Comparison of ENCODE assay signal across 8 cellular contexts in genomic region chr6:122790740-122791679, GRCh38. TPM values are rescaled to one million over a fixed set of nuclear protein-coding genes. Genes with fewer than 3 reads are reported as not detected.
DNase-seq lines count a peak whose midpoint lies in the region; ATAC-seq and TF ChIP-seq lines count a peak whose summit lies in the region.

No MANE protein-coding gene starts in this region.

- DNase-seq in NCI-H2107 treated with DMSO at 0.1 percent for 48 hours (lab: John Stamatoyannopoulos, UW; ENCODE audit: unreplicated experiment), result peak; percentile 26
- DNase-seq in NCI-H2107 (lab: John Stamatoyannopoulos, UW), result no peak
- DNase-seq in iris pigment epithelial cell (ENCODE audit: low read depth), result peak; percentile 9
- no peak for DNase-seq in smooth muscle cell (lab: John Stamatoyannopoulos, UW; ENCODE audit: unreplicated experiment)
- DNase-seq in NCI-H226, result no peak
- DNase-seq in NK-92 treated with Interleukin-12 subunit alpha and Interleukin-12 subunit beta, amount 100 ng/mL, for 24 hours (lab: John Stamatoyannopoulos, UW), result no peak

- H3K9ac ChIP-seq in smooth muscle cell (ENCODE audit: low read depth), result peak overlapping the region; percentile 87

- peaks cover 41% of the 10 kb centered on the region for H3K27me3 Mint-ChIP-seq in activated T-helper 17 cell treated with anti-CD3 and anti-CD28 coated beads, Interleukin-2, amount 50 U/mL, for 72 hours

- no peak overlapping the region for H3K27ac Mint-ChIP-seq in activated T-helper 17 cell treated with anti-CD3 and anti-CD28 coated beads, Interleukin-2, amount 50 U/mL, for 72 hours

- no peak for TF ChIP-seq CTCF in smooth muscle cell (IDR thresholded peaks at IDR 0.05; ENCODE audit: borderline replicate concordance, insufficient read depth, poor library complexity, severe bottlenecking)

- H3K4me3 ChIP-seq in smooth muscle cell, result peak overlapping the region; percentile 83

- 73% methylated on average over 10 of the region's 10 CpGs for WGBS in smooth muscle cell (ENCODE audit: low lambda C conversion rate)

- no peaks in the 10 kb centered on the region for H3K36me3 ChIP-seq in smooth muscle cell (ENCODE audit: low read depth)

- no peaks in the 10 kb centered on the region for H3K79me2 ChIP-seq in smooth muscle cell (ENCODE audit: low read depth)

- H3K27me3 ChIP-seq in smooth muscle cell (ENCODE audit: low read depth), result no peaks in the 10 kb centered on the region

- peak overlapping the region; percentile 89 for H3K4me2 ChIP-seq in smooth muscle cell

- H3K27ac ChIP-seq in smooth muscle cell (ENCODE audit: low read depth), result peak overlapping the region; percentile 87

- ATAC-seq in activated T-helper 17 cell treated with anti-CD3 and anti-CD28 coated beads, Interleukin-2, amount 50 U/mL, for 72 hours (replicated peaks), result no peak
- no peak for ATAC-seq in HG02885 (IDR thresholded peaks at IDR 0.05; ENCODE audit: poor library complexity, unreplicated experiment)

- H3K36me3 Mint-ChIP-seq in activated T-helper 17 cell treated with anti-CD3 and anti-CD28 coated beads, Interleukin-2, amount 50 U/mL, for 72 hours (ENCODE audit: low read depth), result no peaks in the 10 kb centered on the region

- no peaks in the 10 kb centered on the region for H3K4me1 Mint-ChIP-seq in activated T-helper 17 cell treated with anti-CD3 and anti-CD28 coated beads, Interleukin-2, amount 50 U/mL, for 72 hours

- H3F3A ChIP-seq in smooth muscle cell (ENCODE audit: low read depth), result peaks cover 20% of the 10 kb centered on the region

- H3K4me3 Mint-ChIP-seq in activated T-helper 17 cell treated with anti-CD3 and anti-CD28 coated beads, Interleukin-2, amount 50 U/mL, for 72 hours, result peak overlapping the region; percentile 35

- H3K9me3 ChIP-seq in smooth muscle cell (replicated peaks; ENCODE audit: low read depth), result no peaks in the 10 kb centered on the region

- peaks cover 6% of the 10 kb centered on the region for H3K4me1 ChIP-seq in smooth muscle cell (ENCODE audit: low read depth)

- H3K9me3 Mint-ChIP-seq in activated T-helper 17 cell treated with anti-CD3 and anti-CD28 coated beads, Interleukin-2, amount 50 U/mL, for 72 hours, result no peaks in the 10 kb centered on the region

- no peak overlapping the region for H2AFZ ChIP-seq in smooth muscle cell (ENCODE audit: low read depth)

- no peaks in the 10 kb centered on the region for H4K20me1 ChIP-seq in smooth muscle cell (ENCODE audit: low read depth)

RNA-seq across cellular contexts. Expression of gene SMPDL3A, which starts 2.0 kb away (rescaled TPM):
- under 1 TPM; 0.29 to 0.58 TPM for total RNA-seq in activated T-helper 17 cell treated with anti-CD3 and anti-CD28 coated beads, Interleukin-2, amount 50 U/mL, for 72 hours
- total RNA-seq in smooth muscle cell, result 6.5 and 14.5 TPM in 2 replicates
- polyA plus RNA-seq in smooth muscle cell, result 2.3 and 8.6 TPM in 2 replicates

RNA-seq across cellular contexts. Expression of gene FABP7, which starts 11.5 kb away (rescaled TPM):
- total RNA-seq in activated T-helper 17 cell treated with anti-CD3 and anti-CD28 coated beads, Interleukin-2, amount 50 U/mL, for 72 hours, result not detected
- total RNA-seq in smooth muscle cell, result not detected in 2 replicates
- polyA plus RNA-seq in smooth muscle cell, result not detected in 2 replicates

Comparison
In these comparisons a context has a peak if more than half of its experiments do, and no peak if none do; other contexts are left out.
1. DNase-seq: peak in NCI-H2107 treated with DMSO at 0.1 percent for 48 hours (single experiment) and iris pigment epithelial cell (single experiment); none in NCI-H2107 (single experiment), smooth muscle cell (single experiment), NCI-H226 (single experiment) and NK-92 treated with Interleukin-12 subunit alpha and Interleukin-12 subunit beta, amount 100 ng/mL, for 24 hours (single experiment).